ENCODE assay signal across 1 cellular context in genomic region chr20:49599746-49600113, GRCh38.
TF ChIP-seq lines count a peak whose summit lies in the region.

No MANE protein-coding gene starts in this region.

TF ChIP-seq in H1, 55 proteins besides CTCF, POLR2A, EP300 and RAD21 (continued from another document):
- TF ChIP-seq ATF2 (IDR thresholded peaks at IDR 0.05; ENCODE audit: low read length) (no peak), KDM1A (IDR thresholded peaks at IDR 0.05; ENCODE audit: borderline replicate concordance, low read length) (peak; percentile 52; the same call in 1 of the 2 replicates), USF2 (IDR thresholded peaks at IDR 0.05; ENCODE audit: low read length) (no peak), KDM5A (IDR thresholded peaks at IDR 0.05; ENCODE audit: low read length) (no peak)
